ENCODE assay signal across 10 cellular contexts in the genomic region with DNA sequence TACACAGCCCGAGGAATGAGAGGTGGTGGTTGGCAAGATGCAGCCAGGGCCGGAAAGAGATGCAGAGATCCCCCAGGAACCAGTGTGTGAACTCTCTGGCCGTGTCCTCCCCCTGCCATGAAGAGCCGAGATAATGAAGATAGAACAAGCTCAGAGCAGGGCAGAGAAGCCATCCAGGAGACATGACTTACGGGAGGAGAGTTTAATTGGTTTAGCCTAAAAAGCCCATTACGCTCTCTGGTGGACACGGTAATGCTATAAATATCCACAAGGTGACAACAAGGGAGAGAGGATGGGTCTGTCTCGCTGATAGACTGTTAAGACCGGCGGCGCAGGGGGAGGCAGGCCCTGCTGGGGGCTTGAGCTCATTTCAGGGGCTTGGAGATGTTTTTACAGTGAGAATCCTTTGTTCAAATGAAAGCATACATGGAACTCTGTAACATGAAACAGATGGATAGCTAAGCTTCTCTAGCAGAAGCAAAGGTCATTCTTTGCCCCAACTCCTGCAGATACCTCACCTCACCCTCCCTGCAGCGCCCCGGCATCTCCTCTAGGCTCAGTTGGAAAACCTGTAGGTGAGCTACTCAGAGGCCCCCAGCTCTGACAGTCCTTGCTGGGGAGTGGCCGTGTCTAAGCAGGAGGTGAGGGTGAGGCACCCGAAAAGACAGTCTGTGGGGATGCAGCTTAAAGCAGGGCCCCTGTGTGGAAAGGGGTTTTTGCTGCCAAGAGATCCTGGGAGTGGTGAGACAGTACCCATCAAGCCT. TPM values are rescaled to one million over a fixed set of nuclear protein-coding genes. Genes with fewer than 3 reads are reported as not detected.
DNase-seq lines count a peak whose midpoint lies in the region; ATAC-seq and TF ChIP-seq lines count a peak whose summit lies in the region.
"Had no signal": no experiment of that assay in that cellular context is flagged by ENCODE, and none has a peak within 500 bp of the region (broad histone marks: within the 10 kb centered on the region; RNA-seq: fewer than 3 reads in every experiment).

No MANE protein-coding gene starts in this region.

- H3K4me3 Mint-ChIP-seq in activated T-cell treated with anti-CD3 and anti-CD28 coated beads, Interleukin-2, amount 50 U/mL, for 24 hours: no peak overlapping the region
- H3K4me3 Mint-ChIP-seq: activated naive CD4-positive, alpha-beta T cell treated with anti-CD3 and anti-CD28 coated beads for 36 hours had no signal

- POLR2A ChIA-PET in PC-3 (lab: Charles Lee; ENCODE audit: unreplicated experiment): interaction anchor here (0.7 kb wide), 1 partner anchor 65 kb away, joined by 3 read pairs; no protein-coding TSS in a partner anchor

- H3K4me1 ChIP-seq in PC-3 (ENCODE audit: insufficient read depth, low read length): peaks cover 10% of the 10 kb centered on the region; the same call in 1 of the 2 replicates
- peaks cover 7% of the 10 kb centered on the region for H3K4me1 ChIP-seq in rectal smooth muscle tissue (ENCODE audit: control insufficient read depth, insufficient read depth, low read length)

- peak; percentile 8 for ATAC-seq in PC-3
- no peak for ATAC-seq in GM19035 (IDR thresholded peaks at IDR 0.05; ENCODE audit: unreplicated experiment)

- peak; percentile 63 for DNase-seq in H7
- DNase-seq in PC-3: no peak
- no peak for DNase-seq in foreskin fibroblast
- DNase-seq in activated CD4-positive, alpha-beta T cell treated with anti-CD3 and anti-CD28 coated beads for 1 hour: no peak
- DNase-seq in activated T-cell treated with anti-CD3 and anti-CD28 coated beads, Interleukin-2, amount 50 U/mL, for 24 hours: no peak
- DNase-seq: GDM1, KG1 had no signal

- TF ChIP-seq CTCF in PC-3 (conservative IDR thresholded peaks at IDR 0.05; ENCODE audit: low read depth, low read length): no peak
- TF ChIP-seq CTCF in foreskin fibroblast (IDR thresholded peaks at IDR 0.05; ENCODE audit: low read depth, low read length): peak; percentile 13

- no peaks in the 10 kb centered on the region for H3K9me3 ChIP-seq in PC-3 (ENCODE audit: low read length)

- H2AFZ ChIP-seq in PC-3 (ENCODE audit: low read length): peak overlapping the region; percentile 68; the same call in 1 of the 2 replicates

- no peaks in the 10 kb centered on the region for H3K79me2 ChIP-seq in PC-3 (ENCODE audit: low read length)

- H3K4me1 Mint-ChIP-seq in activated T-cell treated with anti-CD3 and anti-CD28 coated beads, Interleukin-2, amount 50 U/mL, for 24 hours (ENCODE audit: low read depth): peaks cover 2% of the 10 kb centered on the region

- BruUV-seq in PC-3 (replicated peaks; lab: Mats Ljungman, UMichigan): no TSS peak

- intact Hi-C loops in PC-3 (cut with micrococcal nuclease): loop anchor here (1.0 to 5.0 kb wide), 4 partner anchors 40 to 141 kb away; partner anchors contain the start of gene LOXL4

- peaks cover 38% of the 10 kb centered on the region for H3K27me3 Mint-ChIP-seq in activated T-cell treated with anti-CD3 and anti-CD28 coated beads, Interleukin-2, amount 50 U/mL, for 24 hours

- no peak overlapping the region for H3K27ac ChIP-seq in PC-3 (ENCODE audit: low read length)
- H3K27ac ChIP-seq in rectal smooth muscle tissue (ENCODE audit: low read depth, low read length): no peak overlapping the region

- H3K36me3 ChIP-seq in H7 (replicated peaks; ENCODE audit: control insufficient read depth, insufficient read depth, low read length) (no peaks in the 10 kb centered on the region), PC-3 (ENCODE audit: low read depth, low read length) (no peaks in the 10 kb centered on the region), rectal smooth muscle tissue (ENCODE audit: control insufficient read depth, insufficient read depth, low read length) (no peaks in the 10 kb centered on the region)

- CTCF ChIA-PET in PC-3 (lab: Charles Lee): interaction anchor here (0.9 to 1.2 kb wide), 3 partner anchors 46 to 139 kb away, joined by 3 to 5 read pairs (median 4); no protein-coding TSS in a partner anchor

- H3K9ac ChIP-seq in PC-3 (ENCODE audit: low read length) (no peak overlapping the region), rectal smooth muscle tissue (ENCODE audit: low read length) (no peak overlapping the region)

- peak overlapping the region; percentile 37; the same call in 1 of the 2 replicates for H3K4me2 ChIP-seq in PC-3 (ENCODE audit: low read length)

- no peaks in the 10 kb centered on the region for H3F3A ChIP-seq in PC-3 (ENCODE audit: low read length, unreplicated experiment)

- H3K4me3 ChIP-seq in H7 (ENCODE audit: insufficient read depth, low read depth, low read length) (peak overlapping the region; percentile 21; the same call in 1 of the 2 replicates), PC-3 (ENCODE audit: low read length) (no peak overlapping the region), foreskin fibroblast (ENCODE audit: low read depth in 1 of 2, low read length in 2 of 2) (peak overlapping the region; percentile 4 to 38), rectal smooth muscle tissue (ENCODE audit: low read length) (peak overlapping the region; percentile 47)

- H3K27ac Mint-ChIP-seq in activated T-cell treated with anti-CD3 and anti-CD28 coated beads, Interleukin-2, amount 50 U/mL, for 24 hours: no peak overlapping the region
- H3K27ac Mint-ChIP-seq: activated naive CD4-positive, alpha-beta T cell treated with anti-CD3 and anti-CD28 coated beads for 36 hours had no signal

- no peaks in the 10 kb centered on the region for H3K36me3 Mint-ChIP-seq in activated T-cell treated with anti-CD3 and anti-CD28 coated beads, Interleukin-2, amount 50 U/mL, for 24 hours (ENCODE audit: low read depth)

- no peaks in the 10 kb centered on the region for H4K20me1 ChIP-seq in PC-3 (ENCODE audit: low read length)

- H3K9me2 ChIP-seq in PC-3 (replicated peaks; ENCODE audit: low read length): no peaks in the 10 kb centered on the region

- H3K27me3 ChIP-seq in H7 (ENCODE audit: control insufficient read depth, insufficient read depth, low read length) (no peaks in the 10 kb centered on the region), PC-3 (ENCODE audit: low read length) (no peaks in the 10 kb centered on the region), rectal smooth muscle tissue (ENCODE audit: control insufficient read depth, insufficient read depth, low read length) (no peaks in the 10 kb centered on the region)

- no peaks in the 10 kb centered on the region for H3K9me3 Mint-ChIP-seq in activated T-cell treated with anti-CD3 and anti-CD28 coated beads, Interleukin-2, amount 50 U/mL, for 24 hours

RNA-seq across cellular contexts. Expression of gene LOXL4, which starts 40.8 kb away (rescaled TPM):
- 1.4 and 1.7 TPM in 2 replicates for total RNA-seq in H7 (2014; rRNA removed; shearing (Covaris generic))
- total RNA-seq in PC-3 (2014; rRNA removed): 7.8 and 8.2 TPM in 2 replicates
- total RNA-seq: activated naive CD4-positive, alpha-beta T cell treated with anti-CD3 and anti-CD28 coated beads for 36 hours had no signal
